ENCODE assay signal across 16 cellular contexts in genomic region chr16:86503830-86504229, GRCh38. TPM values are rescaled to one million over a fixed set of nuclear protein-coding genes. Genes with fewer than 3 reads are reported as not detected.
DNase-seq lines count a peak whose midpoint lies in the region; ATAC-seq, FAIRE-seq and TF ChIP-seq lines count a peak whose summit lies in the region.
"Had no signal": no experiment of that assay in that cellular context is flagged by ENCODE, and none has a peak within 500 bp of the region (broad histone marks: within the 10 kb centered on the region; RNA-seq: fewer than 3 reads in every experiment).

No MANE protein-coding gene starts in this region.

- H2BK12ac ChIP-seq in H1 (ENCODE audit: low read depth, low read length) = peak overlapping the region; percentile 93; the same call in 1 of the 2 replicates

- H3K18ac ChIP-seq in H1 (ENCODE audit: extremely low read depth, low read length) = no peak overlapping the region

- intact Hi-C loops in left lung (cut with DNase I) = no loop called here
- intact Hi-C loops in prostate gland (cut with DNase I) = no loop called here
- intact Hi-C loops in sciatic nerve (cut with DNase I) = no loop called here

- DNase-seq in H1 (ENCODE audit: low read depth in 1 of 2, low spot score in 2 of 2) (no peak), left lung (no peak), prostate gland (ENCODE audit: low spot score) (no peak), NCI-H524 (lab: John Stamatoyannopoulos, UW) (no peak), NCI-H1930 (lab: John Stamatoyannopoulos, UW) (no peak), sciatic nerve (ENCODE audit: low spot score) (no peak)
- DNase-seq: CD8-positive, alpha-beta T cell; EL; NCI-H1092 treated with DMSO at 0.1 percent for 48 hours; NCI-H1694; NCI-H748 treated with DMSO at 0.1 percent for 48 hours; SHP77 treated with DMSO at 0.1 percent for 48 hours had no signal

- TF ChIP-seq CTCF in H1 (IDR thresholded peaks at IDR 0.05; ENCODE audit: control extremely low read depth in 1 of 3, insufficient read depth in 1 of 3, low read depth in 1 of 3, low read length in 3 of 3) = no peak
- no peak for TF ChIP-seq CTCF in left lung (IDR thresholded peaks at IDR 0.05)
- TF ChIP-seq CTCF in prostate gland (IDR thresholded peaks at IDR 0.05) = no peak

- no peak overlapping the region for H2BK120ac ChIP-seq in H1 (replicated peaks; ENCODE audit: low read depth, low read length)

- H3K23me2 ChIP-seq in H1 (ENCODE audit: low read depth, low read length) = no peaks in the 10 kb centered on the region; the same call in 1 of the 2 replicates

- H3K36me3 ChIP-seq in H1 (ENCODE audit: control insufficient read depth in 2 of 4, insufficient read depth in 4 of 4, low read length in 3 of 4) = peaks cover 0 to 2% (median 0%) of the 10 kb centered on the region in 4 experiments; a peak in 1 of 8 replicates
- no peaks in the 10 kb centered on the region for H3K36me3 ChIP-seq in left lung
- no peaks in the 10 kb centered on the region for H3K36me3 ChIP-seq in prostate gland

- no peak overlapping the region for H3K14ac ChIP-seq in H1 (ENCODE audit: insufficient read length)

- peaks cover 2% of the 10 kb centered on the region for H3K79me1 ChIP-seq in H1 (ENCODE audit: low read depth, low read length)

- no peak overlapping the region for H3K4me2 ChIP-seq in H1 (ENCODE audit: insufficient read depth in 1 of 2, low read depth in 2 of 2, low read length in 2 of 2)
- H3K4me2 ChIP-seq: KMS-11 had no signal

- H4K91ac ChIP-seq in H1 (replicated peaks; ENCODE audit: insufficient read length, low read length) = no peak overlapping the region

- peak overlapping the region; percentile 29; the same call in 1 of the 2 replicates for H2BK15ac ChIP-seq in H1 (ENCODE audit: low read length)

- no peak for FAIRE-seq in H1 (lab: Jason Lieb, UNC)
- FAIRE-seq: RCC 7860 had no signal

- H3K79me2 ChIP-seq in H1 (ENCODE audit: control insufficient read depth in 1 of 2, insufficient read depth in 2 of 2, low read length in 2 of 2) = no peaks in the 10 kb centered on the region

- H3K56ac ChIP-seq in H1 (replicated peaks; ENCODE audit: insufficient read length, low read depth, low read length) = no peak overlapping the region

- H4K8ac ChIP-seq in H1 (ENCODE audit: extremely low read depth, insufficient read depth, low read length) = no peak overlapping the region

- H3K4me1 ChIP-seq in H1 (replicated peaks in 1 of 4; ENCODE audit: control insufficient read depth in 3 of 4, insufficient read depth in 4 of 4, low read length in 3 of 4) (peaks cover 0 to 26% (median 15%) of the 10 kb centered on the region in 4 experiments; a peak in 6 of 7 replicates), left lung (peaks cover 0 to 20% of the 10 kb centered on the region in 2 donors), prostate gland (replicated peaks) (peaks cover 6% of the 10 kb centered on the region)

- H2AK5ac ChIP-seq in H1 (ENCODE audit: low read depth, low read length) = no peak overlapping the region; the same call in 1 of the 2 replicates

- H3K23ac ChIP-seq in H1 (ENCODE audit: insufficient read length) = no peak overlapping the region

- H3K4me3 ChIP-seq in H1 (ENCODE audit: extremely low read depth in 1 of 4, insufficient read depth in 2 of 4, low read depth in 3 of 4, low read length in 4 of 4) (no peak overlapping the region), left lung (peak overlapping the region in 1 of 2 donors; percentile 54), prostate gland (peak overlapping the region in 1 of 2 donors; percentile 0)

- no peak overlapping the region for H2BK5ac ChIP-seq in H1 (ENCODE audit: low read depth, low read length)

- peaks cover 99 to 100% (median 100%) of the 10 kb centered on the region in 4 experiments for H3K27me3 ChIP-seq in H1 (replicated peaks in 1 of 4; ENCODE audit: control insufficient read depth in 3 of 4, extremely low read depth in 1 of 4, insufficient read depth in 3 of 4, low read length in 3 of 4)
- H3K27me3 ChIP-seq in left lung = peaks cover 79 to 100% of the 10 kb centered on the region in 2 donors
- H3K27me3 ChIP-seq in prostate gland (replicated peaks; ENCODE audit: insufficient read depth) = peaks cover 45% of the 10 kb centered on the region

- no peak overlapping the region for H3K9ac ChIP-seq in H1 (replicated peaks in 1 of 4; ENCODE audit: extremely low read depth in 1 of 4, low read depth in 3 of 4, low read length in 3 of 4)
- H3K9ac ChIP-seq: KMS-11 had no signal

- POLR2A ChIA-PET in H1 (lab: Charles Lee; ENCODE audit: partially characterized antibody) = no interaction called here

- H4K20me1 ChIP-seq in H1 (replicated peaks in 1 of 2; ENCODE audit: control insufficient read depth in 1 of 2, insufficient read depth in 2 of 2, low read length in 2 of 2) = peaks cover 51 to 61% of the 10 kb centered on the region in 2 experiments

- no peak for TF ChIP-seq EP300 in H1 (IDR thresholded peaks at IDR 0.05; ENCODE audit: borderline replicate concordance in 1 of 2, low read depth in 2 of 2, low read length in 2 of 2)

- no peak overlapping the region for H2AFZ ChIP-seq in H1 (ENCODE audit: low read length)

- H3K9me3 ChIP-seq in H1 (ENCODE audit: insufficient read depth in 2 of 2, low read depth in 1 of 2, low read length in 1 of 2) = no peaks in the 10 kb centered on the region; a peak in 1 of 4 replicates
- no peaks in the 10 kb centered on the region for H3K9me3 ChIP-seq in left lung
- no peaks in the 10 kb centered on the region for H3K9me3 ChIP-seq in prostate gland
- H3K9me3 ChIP-seq: MG63 had no signal

- no peak overlapping the region for H2BK20ac ChIP-seq in H1 (ENCODE audit: low read length)

- WGBS in H1 (ENCODE audit: extremely low coverage in 1 of 2, insufficient coverage in 1 of 2, insufficient read length in 1 of 2, insufficient replicate concordance in 2 of 2, low coverage in 1 of 2, low lambda C conversion rate in 2 of 2, missing lambda C conversion rate in 1 of 2), 2 experiments = 22% methylated on average over 6 of the region's 6 CpGs; no CpG with 5 or more reads in 1 of the 2 experiments
- 16% methylated on average over 6 of the region's 6 CpGs for WGBS in prostate gland

- TF ChIP-seq POLR2A in H1 (IDR thresholded peaks at IDR 0.05; ENCODE audit: control extremely low read depth in 1 of 2, low read depth in 2 of 2, low read length in 2 of 2) = no peak
- TF ChIP-seq POLR2A in prostate gland (IDR thresholded peaks at IDR 0.05) = no peak

- H3K4ac ChIP-seq in H1 (replicated peaks; ENCODE audit: insufficient read length, low read depth, low read length) = no peak overlapping the region

- no peak overlapping the region for H3K27ac ChIP-seq in H1 (ENCODE audit: low read depth, low read length)
- H3K27ac ChIP-seq in left lung = peak overlapping the region; percentile 53 to 87
- peak overlapping the region; percentile 72 to 80 for H3K27ac ChIP-seq in prostate gland
- H3K27ac ChIP-seq: KMS-11 had no signal

- CTCF ChIA-PET in H1 (lab: Charles Lee; ENCODE audit: partially characterized antibody) = interaction anchor here (0.5 to 1.5 kb wide), 3 partner anchors 8 to 559 kb away, joined by 3 to 6 read pairs (median 3); no protein-coding TSS in a partner anchor

- no peak for TF ChIP-seq RAD21 in H1 (IDR thresholded peaks at IDR 0.05 in 1 of 2, conservative IDR thresholded peaks at IDR 0.05 in 1 of 2; ENCODE audit: low read depth in 2 of 2, low read length in 2 of 2)

- ATAC-seq in left lung (no peak), sciatic nerve (no peak)
- ATAC-seq in activated CD4-positive, CD25-positive, alpha-beta regulatory T cell treated with anti-CD3 and anti-CD28 coated beads, Interleukin-2, amount 50 U/mL, for 24 hours = no peak
- ATAC-seq: CD8-positive, alpha-beta T cell had no signal

- no peak overlapping the region for H4K5ac ChIP-seq in H1 (ENCODE audit: insufficient read length, low read depth, low read length)

TF ChIP-seq in H1, 55 proteins besides CTCF, POLR2A, EP300 and RAD21:
- peak; percentile 23; the same call in 1 of the 2 replicates for TF ChIP-seq CBX8 (IDR thresholded peaks at IDR 0.05; ENCODE audit: borderline replicate concordance, low read depth, low read length)
- no peak for TF ChIP-seq SIN3A (conservative IDR thresholded peaks at IDR 0.05 in 1 of 2, IDR thresholded peaks at IDR 0.05 in 1 of 2; ENCODE audit: low read depth in 1 of 2, low read length in 2 of 2)

RNA-seq across cellular contexts. Expression of gene FOXF1, which starts 6.5 kb away (rescaled TPM):
- not detected in 2 replicates for total RNA-seq in H1 (2021; fragmentation: NEBNext Ultra II Directional; extraction: Animal tissue kit (Norgen Biotek cat#: 25700))
- 0.02 TPM in 1 of 2 replicates, not detected in the other for polyA plus RNA-seq in H1 (2011; rRNA removed)
- not detected for polyA plus RNA-seq in H1 (2011; cell fraction: cytosol; rRNA removed)
- polyA plus RNA-seq in H1 (2011; cell fraction: nucleus; rRNA removed) = not detected
- polyA plus RNA-seq in H1 (2012, experiment 1 of 2) = not detected in 4 replicates
- polyA plus RNA-seq in H1 (2012, experiment 2 of 2) = not detected
- 0.02 TPM for polyA plus RNA-seq in H1 (2013, experiment 1 of 2)
- polyA plus RNA-seq in H1 (2013, experiment 2 of 2) = 0.04 TPM
- not detected in 2 replicates for polyA minus RNA-seq in H1 (2011; rRNA and poly(A)+ RNA removed)
- not detected for polyA minus RNA-seq in H1 (2011; cell fraction: cytosol; rRNA and poly(A)+ RNA removed)
- not detected for polyA minus RNA-seq in H1 (2011; cell fraction: nucleus; rRNA and poly(A)+ RNA removed)
- 10 to 100 TPM; 21.7 to 30.3 TPM for total RNA-seq in left lung
- 1 to 10 TPM; 5.3 to 6.9 TPM for total RNA-seq in prostate gland
- 0.45 TPM for total RNA-seq in sciatic nerve
- total RNA-seq: CD8-positive, alpha-beta T cell had no signal

RNA-seq across cellular contexts. Expression of gene MTHFSD, which starts 51.2 kb away (rescaled TPM):
- total RNA-seq in H1 (2021; fragmentation: NEBNext Ultra II Directional; extraction: Animal tissue kit (Norgen Biotek cat#: 25700)) = 9.8 and 10.8 TPM in 2 replicates
- 7.1 and 11.0 TPM in 2 replicates for polyA plus RNA-seq in H1 (2011; rRNA removed)
- polyA plus RNA-seq in H1 (2011; cell fraction: cytosol; rRNA removed) = 11.7 TPM
- 29.4 TPM for polyA plus RNA-seq in H1 (2011; cell fraction: nucleus; rRNA removed)
- polyA plus RNA-seq in H1 (2012, experiment 1 of 2) = 6.1 to 7.9 TPM (median 6.5 TPM) in 4 replicates
- polyA plus RNA-seq in H1 (2012, experiment 2 of 2) = 3.8 TPM
- 7.4 TPM for polyA plus RNA-seq in H1 (2013, experiment 1 of 2)
- 6.7 TPM for polyA plus RNA-seq in H1 (2013, experiment 2 of 2)
- polyA minus RNA-seq in H1 (2011; rRNA and poly(A)+ RNA removed) = 16.0 and 19.1 TPM in 2 replicates
- 10.1 TPM for polyA minus RNA-seq in H1 (2011; cell fraction: cytosol; rRNA and poly(A)+ RNA removed)
- 36.2 TPM for polyA minus RNA-seq in H1 (2011; cell fraction: nucleus; rRNA and poly(A)+ RNA removed)
- total RNA-seq in left lung (10 to 100 TPM; 19.7 to 20.2 TPM), prostate gland (10 to 100 TPM; 23.7 to 43.8 TPM), sciatic nerve (19.2 TPM)
